Comparison of ENCODE assay signal across 24 cellular contexts in the genomic region with DNA sequence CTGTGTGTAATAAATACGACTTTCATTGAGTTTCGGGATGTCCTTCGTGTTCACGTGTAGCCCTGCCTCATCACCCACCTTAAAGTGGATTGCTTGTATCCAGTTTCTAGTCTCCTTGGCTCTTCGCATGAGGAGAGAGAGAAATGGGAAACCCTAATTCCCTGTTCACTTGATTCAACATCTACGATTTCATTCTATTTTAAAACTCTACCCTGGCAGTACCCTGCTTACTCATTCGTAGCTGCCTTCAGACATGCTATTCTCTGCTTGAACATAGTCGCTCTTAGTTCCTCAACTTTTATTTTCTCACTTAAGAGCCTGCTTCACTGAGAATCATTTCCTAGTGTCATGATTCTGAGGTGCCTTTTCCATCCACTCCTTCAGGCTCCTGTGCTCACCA.
"Had no signal": no experiment of that assay in that cellular context is flagged by ENCODE, and none has a peak within 500 bp of the region (broad histone marks: within the 10 kb centered on the region; RNA-seq: fewer than 3 reads in every experiment).

No MANE protein-coding gene starts in this region.

- DNase-seq: cerebellar nuclear complex; dorsolateral prefrontal cortex; effector CD8-positive, alpha-beta T cell; foreskin keratinocyte; glutamatergic neuron; heart right ventricle; hippocampal formation; left cardiac atrium; left lung; mesenchymal stem cell; naive thymus-derived CD8-positive, alpha-beta T cell; spleen; stimulated activated CD4-positive, alpha-beta T cell treated with anti-CD3 and anti-CD28 coated beads, Interleukin-4, amount 100 ng/mL, for 4 hours; stimulated activated naive CD8-positive, alpha-beta T cell treated with anti-CD3 and anti-CD28 coated beads, Interleukin-15, Interleukin-2, amounts not matched to agents 100 U/mL and 50 U/mL, for 24 hours; substantia nigra; testis; tibial artery had no signal

- H3K27me3 Mint-ChIP-seq: naive thymus-derived CD8-positive, alpha-beta T cell; stimulated activated memory B cell treated with anti-CD40 and anti-IgM and Interleukin-4, amounts not matched to agents 10 μg/mL and 1 μg/mL and 100 μg/mL, for 72 hours had no signal

- H3K4me3 ChIP-seq: dorsolateral prefrontal cortex, esophagus muscularis mucosa, heart right ventricle, left lung, right atrium auricular region, spleen, testis, tibial artery had no signal

- H3K4me1 Mint-ChIP-seq: naive thymus-derived CD8-positive, alpha-beta T cell; stimulated activated memory B cell treated with anti-CD40 and anti-IgM and Interleukin-4, amounts not matched to agents 10 μg/mL and 1 μg/mL and 100 μg/mL, for 72 hours had no signal

- H3K4me3 Mint-ChIP-seq: naive thymus-derived CD8-positive, alpha-beta T cell; stimulated activated memory B cell treated with anti-CD40 and anti-IgM and Interleukin-4, amounts not matched to agents 10 μg/mL and 1 μg/mL and 100 μg/mL, for 72 hours; type B pancreatic cell had no signal

- H3K4me1 ChIP-seq: foreskin keratinocyte, left lung, parathyroid adenoma, spleen, testis, tibial artery had no signal

- H3K27ac ChIP-seq: dorsolateral prefrontal cortex, esophagus muscularis mucosa, foreskin keratinocyte, heart right ventricle, left lung, parathyroid adenoma, right atrium auricular region, spleen, testis, tibial artery had no signal

- H3K36me3 Mint-ChIP-seq: naive thymus-derived CD8-positive, alpha-beta T cell; stimulated activated memory B cell treated with anti-CD40 and anti-IgM and Interleukin-4, amounts not matched to agents 10 μg/mL and 1 μg/mL and 100 μg/mL, for 72 hours had no signal

- H3K27ac Mint-ChIP-seq: naive thymus-derived CD8-positive, alpha-beta T cell; progenitor cell of endocrine pancreas; stimulated activated memory B cell treated with anti-CD40 and anti-IgM and Interleukin-4, amounts not matched to agents 10 μg/mL and 1 μg/mL and 100 μg/mL, for 72 hours; type B pancreatic cell had no signal

- H3K27me3 ChIP-seq: dorsolateral prefrontal cortex, esophagus muscularis mucosa, foreskin keratinocyte, heart right ventricle, left lung, right atrium auricular region, spleen, testis, tibial artery had no signal

- H3K9me3 ChIP-seq: esophagus muscularis mucosa, heart right ventricle, left lung, right atrium auricular region, spleen, testis, tibial artery had no signal

- H3K9me3 Mint-ChIP-seq: stimulated activated memory B cell treated with anti-CD40 and anti-IgM and Interleukin-4, amounts not matched to agents 10 μg/mL and 1 μg/mL and 100 μg/mL, for 72 hours had no signal

- ATAC-seq: foreskin keratinocyte; heart right ventricle; left cardiac atrium; left lung; naive thymus-derived CD8-positive, alpha-beta T cell; sciatic nerve; stimulated activated memory B cell treated with anti-CD40 and anti-IgM and Interleukin-4, amounts not matched to agents 10 μg/mL and 1 μg/mL and 100 μg/mL, for 72 hours; stimulated activated naive CD8-positive, alpha-beta T cell treated with anti-CD3 and anti-CD28 coated beads, Interleukin-15, Interleukin-2, amounts not matched to agents 100 U/mL and 50 U/mL, for 24 hours had no signal

- H3K36me3 ChIP-seq: esophagus muscularis mucosa, heart right ventricle, left lung, right atrium auricular region, spleen, tibial artery had no signal
